ENCODE assay signal across 9 cellular contexts in the genomic region with DNA sequence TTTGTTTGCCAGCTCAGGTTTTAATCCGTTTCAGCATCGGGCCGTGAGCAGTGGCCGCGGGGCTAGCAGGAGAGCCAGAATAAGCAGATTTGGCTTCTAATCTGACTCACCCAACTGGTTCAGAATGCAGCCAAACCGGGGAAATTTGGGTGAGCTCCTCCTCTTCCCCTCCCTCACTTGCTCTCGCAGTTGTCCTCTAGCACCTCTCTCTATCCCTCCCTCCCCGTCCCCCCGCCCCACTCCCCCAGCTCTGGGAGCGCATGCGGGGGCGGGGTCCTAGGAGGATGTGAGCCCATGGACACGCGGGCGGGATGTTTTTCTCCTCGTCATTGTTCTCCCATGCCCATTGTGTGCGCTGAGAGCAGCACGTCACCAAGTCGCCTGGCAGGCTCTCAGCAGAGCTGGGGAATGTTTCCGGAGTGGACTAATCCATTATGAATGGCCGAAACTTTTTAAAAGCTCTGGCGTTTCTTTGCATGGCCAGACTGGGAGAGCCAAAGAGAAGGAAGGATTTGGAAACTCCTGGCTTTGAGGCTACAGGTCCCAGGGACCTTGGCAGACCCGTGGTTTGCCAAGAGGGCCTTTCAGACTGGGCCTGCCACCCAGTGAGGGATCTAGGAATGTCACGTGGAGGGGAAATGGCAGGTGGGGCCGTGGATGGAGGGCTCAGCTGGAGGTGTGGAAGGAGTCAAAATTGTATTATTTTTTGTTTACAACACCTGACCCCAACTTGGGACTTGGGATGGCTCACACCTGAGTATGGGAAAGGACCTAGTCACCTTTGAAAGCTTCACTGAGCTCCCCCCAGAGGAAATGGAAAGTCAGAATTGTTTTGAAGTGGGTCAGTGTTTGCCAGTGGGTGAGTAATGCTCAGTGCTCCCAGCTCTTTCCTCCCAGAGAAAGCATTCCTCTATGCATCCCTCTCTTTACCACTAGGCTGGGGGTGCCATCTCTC. TPM values are rescaled to one million over a fixed set of nuclear protein-coding genes. Genes with fewer than 3 reads are reported as not detected.
DNase-seq lines count a peak whose midpoint lies in the region; ATAC-seq and TF ChIP-seq lines count a peak whose summit lies in the region.
"Had no signal": no experiment of that assay in that cellular context is flagged by ENCODE, and none has a peak within 500 bp of the region (broad histone marks: within the 10 kb centered on the region; RNA-seq: fewer than 3 reads in every experiment).

No MANE protein-coding gene starts in this region.

- H3K4me3 ChIP-seq in NB4 (ENCODE audit: low read depth, low read length) (no peak overlapping the region), foreskin fibroblast (ENCODE audit: low read depth in 1 of 2, low read length in 2 of 2) (peak overlapping the region; percentile 38 to 46)

- no peak overlapping the region for H3K27ac Mint-ChIP-seq in activated CD8-positive, alpha-beta T cell treated with anti-CD3 and anti-CD28 coated beads, Interleukin-2, amount 10 ng/mL, durations not matched to agents 7 days and 5 days
- peak overlapping the region; percentile 74 to 93 (median 79) for H3K27ac Mint-ChIP-seq in nephron
- H3K27ac Mint-ChIP-seq: T-cell had no signal

- DNase-seq in DMS53 treated with DMSO at 0.1 percent for 48 hours (lab: John Stamatoyannopoulos, UW; ENCODE audit: unreplicated experiment) (peak; percentile 86), NB4 (ENCODE audit: low read depth) (peak; percentile 52), foreskin fibroblast (peak; percentile 80 to 87), HuH-7.5 (ENCODE audit: low spot score) (no peak), germinal center (ENCODE audit: low spot score) (no peak)
- DNase-seq in activated CD8-positive, alpha-beta T cell treated with anti-CD3 and anti-CD28 coated beads, Interleukin-2, amount 10 ng/mL, durations not matched to agents 7 days and 5 days, result peak; percentile 31

- H3K4me3 Mint-ChIP-seq in activated CD8-positive, alpha-beta T cell treated with anti-CD3 and anti-CD28 coated beads, Interleukin-2, amount 10 ng/mL, durations not matched to agents 7 days and 5 days, result no peak overlapping the region
- peak overlapping the region; percentile 80 to 86 (median 81) for H3K4me3 Mint-ChIP-seq in nephron
- H3K4me3 Mint-ChIP-seq: T-cell had no signal

- CTCF ChIA-PET in activated CD8-positive, alpha-beta T cell treated with anti-CD3 and anti-CD28 coated beads, Interleukin-2, amount 10 ng/mL, durations not matched to agents 7 days and 5 days (lab: Charles Lee), result interaction anchor here (0.7 to 3.9 kb wide), 9 partner anchors 17 to 189 kb away, joined by 3 to 29 read pairs (median 3); partner anchors contain the start of gene ELK4

- no peak for TF ChIP-seq CTCF in NB4 (IDR thresholded peaks at IDR 0.05; ENCODE audit: low read depth, low read length)
- no peak for TF ChIP-seq CTCF in foreskin fibroblast (IDR thresholded peaks at IDR 0.05; ENCODE audit: low read depth, low read length)
- TF ChIP-seq CTCF in nephron (IDR thresholded peaks at IDR 0.05; ENCODE audit: unreplicated experiment in 3 of 3), result no peak

- H3K27me3 Mint-ChIP-seq in activated CD8-positive, alpha-beta T cell treated with anti-CD3 and anti-CD28 coated beads, Interleukin-2, amount 10 ng/mL, durations not matched to agents 7 days and 5 days (ENCODE audit: low read depth), result peaks cover 39% of the 10 kb centered on the region
- peaks cover 25% of the 10 kb centered on the region for H3K27me3 Mint-ChIP-seq in nephron (ENCODE audit: low read depth)

- POLR2A ChIA-PET in activated CD8-positive, alpha-beta T cell treated with anti-CD3 and anti-CD28 coated beads, Interleukin-2, amount 10 ng/mL, durations not matched to agents 7 days and 5 days (lab: Charles Lee), result interaction anchor here (0.6 kb wide), 1 partner anchor 236 kb away, joined by 3 read pairs; no protein-coding TSS in a partner anchor

- H3K4me1 Mint-ChIP-seq in activated CD8-positive, alpha-beta T cell treated with anti-CD3 and anti-CD28 coated beads, Interleukin-2, amount 10 ng/mL, durations not matched to agents 7 days and 5 days (ENCODE audit: low read depth), result peaks cover 10% of the 10 kb centered on the region
- peaks cover 14% of the 10 kb centered on the region for H3K4me1 Mint-ChIP-seq in nephron

- H3K9me3 Mint-ChIP-seq in activated CD8-positive, alpha-beta T cell treated with anti-CD3 and anti-CD28 coated beads, Interleukin-2, amount 10 ng/mL, durations not matched to agents 7 days and 5 days (ENCODE audit: insufficient read depth), result no peaks in the 10 kb centered on the region
- H3K9me3 Mint-ChIP-seq in nephron, result no peaks in the 10 kb centered on the region
- H3K9me3 Mint-ChIP-seq: T-cell had no signal

- H3K36me3 Mint-ChIP-seq in activated CD8-positive, alpha-beta T cell treated with anti-CD3 and anti-CD28 coated beads, Interleukin-2, amount 10 ng/mL, durations not matched to agents 7 days and 5 days (ENCODE audit: low read depth), result no peaks in the 10 kb centered on the region
- H3K36me3 Mint-ChIP-seq in nephron (ENCODE audit: low read depth), result no peaks in the 10 kb centered on the region
- H3K36me3 Mint-ChIP-seq: T-cell had no signal

- ATAC-seq in activated CD8-positive, alpha-beta T cell treated with anti-CD3 and anti-CD28 coated beads, Interleukin-2, amount 10 ng/mL, durations not matched to agents 7 days and 5 days, result peak; percentile 30
- no peak for ATAC-seq in HG03039 (IDR thresholded peaks at IDR 0.05; ENCODE audit: unreplicated experiment)

- TF ChIP-seq POLR2A in NB4 (IDR thresholded peaks at IDR 0.05; ENCODE audit: extremely low read depth, insufficient read length), result no peak

RNA-seq across cellular contexts. Expression of gene CDK18, which starts 39.2 kb away (rescaled TPM):
- 1 to 10 TPM; 4.5 to 6.0 TPM for total RNA-seq in activated CD8-positive, alpha-beta T cell treated with anti-CD3 and anti-CD28 coated beads, Interleukin-2, amount 10 ng/mL, durations not matched to agents 7 days and 5 days

Comparison
In these comparisons a context has a peak if more than half of its experiments do, and no peak if none do; other contexts are left out.
1. DNase-seq: peak in DMS53 treated with DMSO at 0.1 percent for 48 hours (single experiment), NB4 (single experiment), activated CD8-positive, alpha-beta T cell treated with anti-CD3 and anti-CD28 coated beads, Interleukin-2, amount 10 ng/mL, durations not matched to agents 7 days and 5 days (single experiment) and foreskin fibroblast (2 of 2); none in HuH-7.5 (single experiment) and germinal center (single experiment).